8 cellular contexts compared by ENCODE assay signal in genomic region chr19:55654833-55655647, GRCh38. TPM values are rescaled to one million over a fixed set of nuclear protein-coding genes. Genes with fewer than 3 reads are reported as not detected.
A peak's percentile ranks its signal among the peaks of the same experiment; 100 is the strongest.
DNase-seq lines count a peak whose midpoint lies in the region; ATAC-seq lines count a peak whose summit lies in the region.

Gene U2AF2, plus strand, starts transcription at chr19:55655035. Its CDS starts 70 bp downstream, at chr19:55655105.

- DNase-seq in AG20443 (ENCODE audit: low spot score) (peak; percentile 97), NCI-H510A (lab: John Stamatoyannopoulos, UW) (peak; percentile 90), left colon (peak; percentile 93 to 98)
- DNase-seq in activated CD4-positive, alpha-beta T cell treated with anti-CD3 and anti-CD28 coated beads for 4 hours = peak; percentile 96 to 97
- peak; percentile 96 for DNase-seq in stimulated activated CD4-positive, alpha-beta T cell treated with anti-CD3 and anti-CD28 coated beads, Interleukin-1b, Interleukin-23, amount 100 ng/mL, for 48 hours

- intact Hi-C loops in left colon (cut with DNase I, micrococcal nuclease) = no loop called here

- peak within 1 kb of the TSS; percentile 98 for H3K27ac ChIP-seq in cingulate gyrus (ENCODE audit: low read depth, low read length)

- ATAC-seq in GM19025 (IDR thresholded peaks at IDR 0.05; ENCODE audit: low read depth, unreplicated experiment) (peak; percentile 35), HG03280 (IDR thresholded peaks at IDR 0.05; ENCODE audit: unreplicated experiment) (peak; percentile 37), left colon (peak; percentile 63)

RNA-seq across cellular contexts. Expression of gene U2AF2, which starts in this region (rescaled TPM):
- total RNA-seq in left colon = 100 to 1,000 TPM; 142 to 167 TPM

Comparison
In these comparisons a context has a peak if more than half of its experiments do, and no peak if none do; other contexts are left out.
1. Peak in every context shown above with its lines: DNase-seq, ATAC-seq and H3K27ac ChIP-seq.